In genomic region chr2:26795135-26795534, GRCh38 we compare ENCODE assay signal across 5 cellular contexts. TPM values are rescaled to one million over a fixed set of nuclear protein-coding genes. Genes with fewer than 3 reads are reported as not detected.
"Had no signal": no experiment of that assay in that cellular context is flagged by ENCODE, and none has a peak within 500 bp of the region (broad histone marks: within the 10 kb centered on the region; RNA-seq: fewer than 3 reads in every experiment).

No MANE protein-coding gene starts in this region.

RNA-seq across cellular contexts. Expression of gene CENPA, which starts 9.3 kb away (rescaled TPM):
- polyA plus RNA-seq: IgD-negative memory B cell had no signal

RNA-seq across cellular contexts. Expression of gene DPYSL5, which starts 52.8 kb away (rescaled TPM):
- total RNA-seq: HepG2, HT-29, IMR-90, K562 had no signal
- polyA plus RNA-seq: IgD-negative memory B cell, IMR-90 had no signal
